In the genomic region with DNA sequence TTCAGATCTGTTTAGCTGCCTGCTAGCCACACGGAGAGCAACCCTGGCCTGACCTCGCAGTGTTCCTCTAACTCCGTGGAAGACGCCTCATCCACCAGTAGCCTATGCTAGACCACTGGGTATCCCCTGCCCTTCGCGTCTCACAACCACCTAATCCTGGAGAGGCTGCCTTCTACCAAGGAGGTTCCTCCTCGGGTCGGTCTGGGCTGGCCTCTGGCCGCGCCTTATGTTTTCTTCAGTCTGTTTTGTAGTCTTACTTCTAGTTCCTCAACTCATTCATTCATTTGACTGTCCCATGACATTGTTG, we compare ENCODE assay signal across 1 cellular context.
TF ChIP-seq lines count a peak whose summit lies in the region.

No MANE protein-coding gene starts in this region.

TF ChIP-seq in IMR-90, 13 proteins besides CTCF, POLR2A, EP300 and RAD21:
- TF ChIP-seq, protein P1, sequence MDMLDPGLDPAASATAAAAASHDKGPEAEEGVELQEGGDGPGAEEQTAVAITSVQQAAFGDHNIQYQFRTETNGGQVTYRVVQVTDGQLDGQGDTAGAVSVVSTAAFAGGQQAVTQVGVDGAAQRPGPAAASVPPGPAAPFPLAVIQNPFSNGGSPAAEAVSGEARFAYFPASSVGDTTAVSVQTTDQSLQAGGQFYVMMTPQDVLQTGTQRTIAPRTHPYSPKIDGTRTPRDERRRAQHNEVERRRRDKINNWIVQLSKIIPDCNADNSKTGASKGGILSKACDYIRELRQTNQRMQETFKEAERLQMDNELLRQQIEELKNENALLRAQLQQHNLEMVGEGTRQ (IDR thresholded peaks at IDR 0.05; ENCODE audit: low read depth, low read length), result no peak
- TF ChIP-seq CEBPB (IDR thresholded peaks at IDR 0.05; ENCODE audit: low read depth, low read length), result no peak
- TF ChIP-seq MAZ (IDR thresholded peaks at IDR 0.05; ENCODE audit: borderline replicate concordance, low read depth, low read length), result no peak
- TF ChIP-seq, protein P2, sequence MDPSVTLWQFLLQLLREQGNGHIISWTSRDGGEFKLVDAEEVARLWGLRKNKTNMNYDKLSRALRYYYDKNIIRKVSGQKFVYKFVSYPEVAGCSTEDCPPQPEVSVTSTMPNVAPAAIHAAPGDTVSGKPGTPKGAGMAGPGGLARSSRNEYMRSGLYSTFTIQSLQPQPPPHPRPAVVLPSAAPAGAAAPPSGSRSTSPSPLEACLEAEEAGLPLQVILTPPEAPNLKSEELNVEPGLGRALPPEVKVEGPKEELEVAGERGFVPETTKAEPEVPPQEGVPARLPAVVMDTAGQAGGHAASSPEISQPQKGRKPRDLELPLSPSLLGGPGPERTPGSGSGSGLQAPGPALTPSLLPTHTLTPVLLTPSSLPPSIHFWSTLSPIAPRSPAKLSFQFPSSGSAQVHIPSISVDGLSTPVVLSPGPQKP (IDR thresholded peaks at IDR 0.05; ENCODE audit: borderline replicate concordance, low read depth, low read length), result no peak
- TF ChIP-seq MAFK (IDR thresholded peaks at IDR 0.05; ENCODE audit: low read depth, low read length), result no peak
- no peak for TF ChIP-seq MXI1 (IDR thresholded peaks at IDR 0.05; ENCODE audit: borderline replicate concordance, low read depth, low read length)
- TF ChIP-seq RCOR1 (IDR thresholded peaks at IDR 0.05; ENCODE audit: insufficient replicate concordance, low read length), result no peak
- no peak for TF ChIP-seq FOS (IDR thresholded peaks at IDR 0.05; ENCODE audit: low read depth, low read length)
- no peak for TF ChIP-seq BHLHE40 (IDR thresholded peaks at IDR 0.05; ENCODE audit: low read depth, low read length)
- no peak for TF ChIP-seq NFE2L2 (IDR thresholded peaks at IDR 0.05; ENCODE audit: low read depth, low read length)
- no peak for TF ChIP-seq CHD1 (IDR thresholded peaks at IDR 0.05; ENCODE audit: low read depth, low read length)
- no peak for TF ChIP-seq RFX5 (IDR thresholded peaks at IDR 0.05; ENCODE audit: low read depth, low read length)
- no peak for TF ChIP-seq SMC3 (IDR thresholded peaks at IDR 0.05; ENCODE audit: low read depth, low read length)
